1 cellular context compared by ENCODE assay signal in genomic region chr4:82885410-82885809, GRCh38.
TF ChIP-seq lines count a peak whose summit lies in the region.

No MANE protein-coding gene starts in this region.

TF ChIP-seq in GM12878, 131 proteins besides CTCF, POLR2A, EP300 and RAD21 (continued from another document):
- TF ChIP-seq MAX (IDR thresholded peaks at IDR 0.05; ENCODE audit: low read depth, low read length) (no peak), MEF2B (IDR thresholded peaks at IDR 0.05; ENCODE audit: partially characterized antibody, poor library complexity, severe bottlenecking) (no peak), CBX3 (IDR thresholded peaks at IDR 0.05; ENCODE audit: borderline replicate concordance, low read depth) (no peak), CEBPB (IDR thresholded peaks at IDR 0.05; ENCODE audit: borderline replicate concordance in 1 of 2, low read depth in 2 of 2, low read length in 2 of 2) (no peak)
